Comparison of ENCODE assay signal across 3 cellular contexts in the genomic region with DNA sequence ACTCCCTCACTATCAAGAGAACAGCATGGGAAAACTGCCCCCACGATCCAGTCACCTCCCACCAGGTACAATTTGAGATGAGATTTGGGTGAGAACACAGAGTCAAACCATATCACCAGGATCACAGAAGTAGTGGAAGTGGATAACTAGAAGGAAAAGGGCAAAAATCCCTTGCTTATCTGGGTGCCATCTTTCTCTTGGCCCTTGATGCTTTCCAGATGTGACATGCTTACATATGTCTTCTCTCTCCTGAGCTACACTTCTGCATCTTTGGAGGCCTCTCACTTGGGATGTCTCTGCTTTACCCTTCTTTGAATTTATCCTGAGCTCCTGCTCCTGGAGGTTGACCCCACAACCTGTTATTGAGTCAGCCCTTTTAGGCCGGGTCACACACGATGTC.
TF ChIP-seq lines count a peak whose summit lies in the region.

No MANE protein-coding gene starts in this region.

TF ChIP-seq in SK-N-SH, 30 proteins besides CTCF, POLR2A, EP300 and RAD21:
- TF ChIP-seq TCF12 (IDR thresholded peaks at IDR 0.05) (peak; percentile 34; the same call in 1 of the 2 replicates), FOXM1 (IDR thresholded peaks at IDR 0.05; ENCODE audit: low read depth) (no peak)

TF ChIP-seq in SK-N-SH treated with all-trans-retinoic acid at 6 μM for 48 hours, 23 proteins besides CTCF, POLR2A, EP300 and RAD21:
- TF ChIP-seq CSDC2 (CRISPR knock-in tag; IDR thresholded peaks at IDR 0.05) (no peak), TOX (CRISPR knock-in tag; IDR thresholded peaks at IDR 0.05; ENCODE audit: borderline replicate concordance) (no peak), PPARA (CRISPR knock-in tag; IDR thresholded peaks at IDR 0.05; ENCODE audit: borderline replicate concordance) (no peak), ARNTL (CRISPR knock-in tag; IDR thresholded peaks at IDR 0.05; ENCODE audit: borderline replicate concordance, low read depth) (no peak), ISL1 (CRISPR knock-in tag; IDR thresholded peaks at IDR 0.05) (no peak), ESRRG (CRISPR knock-in tag; IDR thresholded peaks at IDR 0.05) (no peak), ZC3H10 (CRISPR knock-in tag; IDR thresholded peaks at IDR 0.05) (no peak), ZNF8 (CRISPR knock-in tag; IDR thresholded peaks at IDR 0.05) (no peak), ZNF565 (CRISPR knock-in tag; conservative IDR thresholded peaks at IDR 0.05; ENCODE audit: low read depth) (no peak), TCF4 (CRISPR knock-in tag; IDR thresholded peaks at IDR 0.05; ENCODE audit: borderline replicate concordance) (no peak), BACH2 (CRISPR knock-in tag; IDR thresholded peaks at IDR 0.05; ENCODE audit: borderline replicate concordance) (no peak), OSR1 (CRISPR knock-in tag; IDR thresholded peaks at IDR 0.05) (no peak), ZNF70 (CRISPR knock-in tag; IDR thresholded peaks at IDR 0.05) (no peak)
- TF ChIP-seq, protein P1, sequence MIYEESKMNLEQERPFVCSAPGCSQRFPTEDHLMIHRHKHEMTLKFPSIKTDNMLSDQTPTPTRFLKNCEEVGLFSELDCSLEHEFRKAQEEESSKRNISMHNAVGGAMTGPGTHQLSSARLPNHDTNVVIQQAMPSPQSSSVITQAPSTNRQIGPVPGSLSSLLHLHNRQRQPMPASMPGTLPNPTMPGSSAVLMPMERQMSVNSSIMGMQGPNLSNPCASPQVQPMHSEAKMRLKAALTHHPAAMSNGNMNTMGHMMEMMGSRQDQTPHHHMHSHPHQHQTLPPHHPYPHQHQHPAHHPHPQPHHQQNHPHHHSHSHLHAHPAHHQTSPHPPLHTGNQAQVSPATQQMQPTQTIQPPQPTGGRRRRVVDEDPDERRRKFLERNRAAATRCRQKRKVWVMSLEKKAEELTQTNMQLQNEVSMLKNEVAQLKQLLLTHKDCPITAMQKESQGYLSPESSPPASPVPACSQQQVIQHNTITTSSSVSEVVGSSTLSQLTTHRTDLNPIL (CRISPR knock-in tag; IDR thresholded peaks at IDR 0.05; ENCODE audit: low read depth), result no peak
- TF ChIP-seq, protein P2, sequence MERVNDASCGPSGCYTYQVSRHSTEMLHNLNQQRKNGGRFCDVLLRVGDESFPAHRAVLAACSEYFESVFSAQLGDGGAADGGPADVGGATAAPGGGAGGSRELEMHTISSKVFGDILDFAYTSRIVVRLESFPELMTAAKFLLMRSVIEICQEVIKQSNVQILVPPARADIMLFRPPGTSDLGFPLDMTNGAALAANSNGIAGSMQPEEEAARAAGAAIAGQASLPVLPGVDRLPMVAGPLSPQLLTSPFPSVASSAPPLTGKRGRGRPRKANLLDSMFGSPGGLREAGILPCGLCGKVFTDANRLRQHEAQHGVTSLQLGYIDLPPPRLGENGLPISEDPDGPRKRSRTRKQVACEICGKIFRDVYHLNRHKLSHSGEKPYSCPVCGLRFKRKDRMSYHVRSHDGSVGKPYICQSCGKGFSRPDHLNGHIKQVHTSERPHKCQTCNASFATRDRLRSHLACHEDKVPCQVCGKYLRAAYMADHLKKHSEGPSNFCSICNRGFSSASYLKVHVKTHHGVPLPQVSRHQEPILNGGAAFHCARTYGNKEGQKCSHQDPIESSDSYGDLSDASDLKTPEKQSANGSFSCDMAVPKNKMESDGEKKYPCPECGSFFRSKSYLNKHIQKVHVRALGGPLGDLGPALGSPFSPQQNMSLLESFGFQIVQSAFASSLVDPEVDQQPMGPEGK (CRISPR knock-in tag; IDR thresholded peaks at IDR 0.05; ENCODE audit: borderline replicate concordance), result no peak
- TF ChIP-seq, protein P3, sequence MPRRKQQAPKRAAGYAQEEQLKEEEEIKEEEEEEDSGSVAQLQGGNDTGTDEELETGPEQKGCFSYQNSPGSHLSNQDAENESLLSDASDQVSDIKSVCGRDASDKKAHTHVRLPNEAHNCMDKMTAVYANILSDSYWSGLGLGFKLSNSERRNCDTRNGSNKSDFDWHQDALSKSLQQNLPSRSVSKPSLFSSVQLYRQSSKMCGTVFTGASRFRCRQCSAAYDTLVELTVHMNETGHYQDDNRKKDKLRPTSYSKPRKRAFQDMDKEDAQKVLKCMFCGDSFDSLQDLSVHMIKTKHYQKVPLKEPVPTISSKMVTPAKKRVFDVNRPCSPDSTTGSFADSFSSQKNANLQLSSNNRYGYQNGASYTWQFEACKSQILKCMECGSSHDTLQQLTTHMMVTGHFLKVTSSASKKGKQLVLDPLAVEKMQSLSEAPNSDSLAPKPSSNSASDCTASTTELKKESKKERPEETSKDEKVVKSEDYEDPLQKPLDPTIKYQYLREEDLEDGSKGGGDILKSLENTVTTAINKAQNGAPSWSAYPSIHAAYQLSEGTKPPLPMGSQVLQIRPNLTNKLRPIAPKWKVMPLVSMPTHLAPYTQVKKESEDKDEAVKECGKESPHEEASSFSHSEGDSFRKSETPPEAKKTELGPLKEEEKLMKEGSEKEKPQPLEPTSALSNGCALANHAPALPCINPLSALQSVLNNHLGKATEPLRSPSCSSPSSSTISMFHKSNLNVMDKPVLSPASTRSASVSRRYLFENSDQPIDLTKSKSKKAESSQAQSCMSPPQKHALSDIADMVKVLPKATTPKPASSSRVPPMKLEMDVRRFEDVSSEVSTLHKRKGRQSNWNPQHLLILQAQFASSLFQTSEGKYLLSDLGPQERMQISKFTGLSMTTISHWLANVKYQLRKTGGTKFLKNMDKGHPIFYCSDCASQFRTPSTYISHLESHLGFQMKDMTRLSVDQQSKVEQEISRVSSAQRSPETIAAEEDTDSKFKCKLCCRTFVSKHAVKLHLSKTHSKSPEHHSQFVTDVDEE (CRISPR knock-in tag; IDR thresholded peaks at IDR 0.05), result no peak
- TF ChIP-seq, protein P4, sequence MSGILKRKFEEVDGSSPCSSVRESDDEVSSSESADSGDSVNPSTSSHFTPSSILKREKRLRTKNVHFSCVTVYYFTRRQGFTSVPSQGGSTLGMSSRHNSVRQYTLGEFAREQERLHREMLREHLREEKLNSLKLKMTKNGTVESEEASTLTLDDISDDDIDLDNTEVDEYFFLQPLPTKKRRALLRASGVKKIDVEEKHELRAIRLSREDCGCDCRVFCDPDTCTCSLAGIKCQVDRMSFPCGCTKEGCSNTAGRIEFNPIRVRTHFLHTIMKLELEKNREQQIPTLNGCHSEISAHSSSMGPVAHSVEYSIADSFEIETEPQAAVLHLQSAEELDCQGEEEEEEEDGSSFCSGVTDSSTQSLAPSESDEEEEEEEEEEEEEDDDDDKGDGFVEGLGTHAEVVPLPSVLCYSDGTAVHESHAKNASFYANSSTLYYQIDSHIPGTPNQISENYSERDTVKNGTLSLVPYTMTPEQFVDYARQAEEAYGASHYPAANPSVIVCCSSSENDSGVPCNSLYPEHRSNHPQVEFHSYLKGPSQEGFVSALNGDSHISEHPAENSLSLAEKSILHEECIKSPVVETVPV (CRISPR knock-in tag; IDR thresholded peaks at IDR 0.05), result no peak

TF ChIP-seq in IMR-90, 13 proteins besides CTCF, POLR2A, EP300 and RAD21:
- TF ChIP-seq ELK1 (IDR thresholded peaks at IDR 0.05; ENCODE audit: borderline replicate concordance, low read depth, low read length) (no peak), MXI1 (IDR thresholded peaks at IDR 0.05; ENCODE audit: borderline replicate concordance, low read depth, low read length) (no peak), SMC3 (IDR thresholded peaks at IDR 0.05; ENCODE audit: low read depth, low read length) (no peak), NFE2L2 (IDR thresholded peaks at IDR 0.05; ENCODE audit: low read depth, low read length) (no peak), BHLHE40 (IDR thresholded peaks at IDR 0.05; ENCODE audit: low read depth, low read length) (no peak), MAZ (IDR thresholded peaks at IDR 0.05; ENCODE audit: borderline replicate concordance, low read depth, low read length) (no peak), USF2 (IDR thresholded peaks at IDR 0.05; ENCODE audit: low read depth, low read length) (no peak), RCOR1 (IDR thresholded peaks at IDR 0.05; ENCODE audit: insufficient replicate concordance, low read length) (no peak), RFX5 (IDR thresholded peaks at IDR 0.05; ENCODE audit: low read depth, low read length) (no peak), CEBPB (IDR thresholded peaks at IDR 0.05; ENCODE audit: low read depth, low read length) (no peak), MAFK (IDR thresholded peaks at IDR 0.05; ENCODE audit: low read depth, low read length) (no peak), FOS (IDR thresholded peaks at IDR 0.05; ENCODE audit: low read depth, low read length) (no peak), CHD1 (IDR thresholded peaks at IDR 0.05; ENCODE audit: low read depth, low read length) (no peak)
